ENCODE assay signal across 20 cellular contexts in genomic region chr16:1674306-1674705, GRCh38.
"Had no signal": no experiment of that assay in that cellular context is flagged by ENCODE, and none has a peak within 500 bp of the region (broad histone marks: within the 10 kb centered on the region; RNA-seq: fewer than 3 reads in every experiment).

No MANE protein-coding gene starts in this region.

- H3K4me3 ChIP-seq: gastrocnemius medialis, heart right ventricle, right atrium auricular region, skin epidermis, transverse colon had no signal

- H3K9me3 Mint-ChIP-seq: activated CD4-positive, alpha-beta T cell treated with anti-CD3 and anti-CD28 coated beads, Interleukin-2, amount 10 ng/mL, durations not matched to agents 24 days and 14 days; activated naive CD8-positive, alpha-beta T cell treated with anti-CD3 and anti-CD28 coated beads, Interleukin-2, amount 10 ng/mL, durations not matched to agents 7 days and 5 days; dendritic cell treated with granulocyte-macrophage colony-stimulating factor and Interleukin-4, amounts not matched to agents 40 ng/mL and 50 ng/mL, for 4 days; naive thymus-derived CD8-positive, alpha-beta T cell; T-helper 2 cell treated with Interferon-gamma antibody and Interleukin-4, amounts not matched to agents 5 μg/mL and 100 μg/mL, for 36 hours had no signal

- H3K27me3 Mint-ChIP-seq: activated CD4-positive, alpha-beta T cell treated with anti-CD3 and anti-CD28 coated beads, Interleukin-2, amount 10 ng/mL, durations not matched to agents 24 days and 14 days; activated naive CD8-positive, alpha-beta T cell treated with anti-CD3 and anti-CD28 coated beads, Interleukin-2, amount 10 ng/mL, durations not matched to agents 7 days and 5 days; dendritic cell treated with granulocyte-macrophage colony-stimulating factor and Interleukin-4, amounts not matched to agents 40 ng/mL and 50 ng/mL, for 4 days; naive thymus-derived CD8-positive, alpha-beta T cell; progenitor cell of endocrine pancreas had no signal

- H3K27me3 ChIP-seq: brain microvascular endothelial cell, gastrocnemius medialis, heart right ventricle, right atrium auricular region, transverse colon had no signal

- H3K9me3 ChIP-seq: gastrocnemius medialis, heart right ventricle, right atrium auricular region, transverse colon had no signal

- H3K27ac Mint-ChIP-seq: activated CD4-positive, alpha-beta T cell treated with anti-CD3 and anti-CD28 coated beads, Interleukin-2, amount 10 ng/mL, durations not matched to agents 24 days and 14 days; activated naive CD8-positive, alpha-beta T cell treated with anti-CD3 and anti-CD28 coated beads, Interleukin-2, amount 10 ng/mL, durations not matched to agents 7 days and 5 days; dendritic cell treated with granulocyte-macrophage colony-stimulating factor and Interleukin-4, amounts not matched to agents 40 ng/mL and 50 ng/mL, for 4 days; progenitor cell of endocrine pancreas; T-helper 2 cell treated with Interferon-gamma antibody and Interleukin-4, amounts not matched to agents 5 μg/mL and 100 μg/mL, for 36 hours had no signal

- H3K27ac ChIP-seq: brain microvascular endothelial cell, gastrocnemius medialis, heart right ventricle, right atrium auricular region, skin epidermis, transverse colon had no signal

- ATAC-seq: gastrocnemius medialis; heart right ventricle; left colon; naive thymus-derived CD8-positive, alpha-beta T cell; stimulated activated naive CD8-positive, alpha-beta T cell treated with anti-CD3 and anti-CD28 coated beads, Interleukin-15, Interleukin-2, amounts not matched to agents 100 U/mL and 50 U/mL, for 24 hours had no signal

- H3K4me3 Mint-ChIP-seq: activated CD4-positive, alpha-beta T cell treated with anti-CD3 and anti-CD28 coated beads, Interleukin-2, amount 10 ng/mL, durations not matched to agents 24 days and 14 days; activated naive CD8-positive, alpha-beta T cell treated with anti-CD3 and anti-CD28 coated beads, Interleukin-2, amount 10 ng/mL, durations not matched to agents 7 days and 5 days; dendritic cell treated with granulocyte-macrophage colony-stimulating factor and Interleukin-4, amounts not matched to agents 40 ng/mL and 50 ng/mL, for 4 days; naive thymus-derived CD8-positive, alpha-beta T cell; T-helper 2 cell treated with Interferon-gamma antibody and Interleukin-4, amounts not matched to agents 5 μg/mL and 100 μg/mL, for 36 hours had no signal

- DNase-seq: activated CD4-positive, alpha-beta T cell treated with anti-CD3 and anti-CD28 coated beads, Interleukin-2, amount 10 ng/mL, durations not matched to agents 24 days and 14 days; activated CD4-positive, CD25-positive, alpha-beta regulatory T cell; activated CD8-positive, alpha-beta memory T cell treated with anti-CD3 and anti-CD28 coated beads, Interleukin-2, amount 50 U/mL, for 48 hours; activated naive CD8-positive, alpha-beta T cell treated with anti-CD3 and anti-CD28 coated beads, Interleukin-2, amount 10 ng/mL, durations not matched to agents 7 days and 5 days; effector memory CD4-positive, alpha-beta T cell; gastrocnemius medialis; heart right ventricle; left colon; naive thymus-derived CD8-positive, alpha-beta T cell; nucleus accumbens; stimulated activated CD4-positive, alpha-beta T cell treated with anti-CD3 and anti-CD28 coated beads, Interleukin-4, amount 100 ng/mL, for 4 hours; stimulated activated CD8-positive, alpha-beta memory T cell treated with anti-CD3 and anti-CD28 coated beads, Interleukin-4, amount 100 ng/mL, for 48 hours; stimulated activated naive CD8-positive, alpha-beta T cell treated with anti-CD3 and anti-CD28 coated beads, Interleukin-15, Interleukin-2, amounts not matched to agents 100 U/mL and 50 U/mL, for 24 hours; transverse colon had no signal
